ENCODE assay signal across 11 cellular contexts in genomic region chr1:31750858-31751638, GRCh38. TPM values are rescaled to one million over a fixed set of nuclear protein-coding genes. Genes with fewer than 3 reads are reported as not detected.
DNase-seq lines count a peak whose midpoint lies in the region; ATAC-seq and TF ChIP-seq lines count a peak whose summit lies in the region.
"Had no signal": no experiment of that assay in that cellular context is flagged by ENCODE, and none has a peak within 500 bp of the region (broad histone marks: within the 10 kb centered on the region; RNA-seq: fewer than 3 reads in every experiment).

No MANE protein-coding gene starts in this region.

- no peak overlapping the region for H3K4me3 ChIP-seq in breast epithelium
- no peak overlapping the region for H3K4me3 ChIP-seq in SK-N-SH (ENCODE audit: low read depth in 2 of 2, low read length in 1 of 2)
- H3K4me3 ChIP-seq: Peyer's patch had no signal

- TF ChIP-seq RAD21 in SK-N-SH (IDR thresholded peaks at IDR 0.05; ENCODE audit: low read length) = no peak

- H3K27me3 Mint-ChIP-seq in MCF 10A (ENCODE audit: insufficient read depth, unreplicated experiment) = no peaks in the 10 kb centered on the region
- peaks cover 11% of the 10 kb centered on the region for H3K27me3 Mint-ChIP-seq in endothelial cell (ENCODE audit: unreplicated experiment)
- peaks cover 18% of the 10 kb centered on the region for H3K27me3 Mint-ChIP-seq in glutamatergic neuron (ENCODE audit: unreplicated experiment)

- H3K27ac ChIP-seq in breast epithelium (no peak overlapping the region), SK-N-SH (ENCODE audit: low read depth in 2 of 2, low read length in 1 of 2) (no peak overlapping the region)
- H3K27ac ChIP-seq: Peyer's patch had no signal

- H3K27ac Mint-ChIP-seq in MCF 10A (ENCODE audit: low read depth, unreplicated experiment) (peak overlapping the region; percentile 0), endothelial cell (ENCODE audit: unreplicated experiment) (peak overlapping the region; percentile 10), glutamatergic neuron (ENCODE audit: unreplicated experiment) (no peak overlapping the region)

- intact Hi-C loops in MCF 10A (cut with micrococcal nuclease) = no loop called here
- intact Hi-C loops in breast epithelium (cut with DNase I; ENCODE audit: low total_unique reads) = no loop called here

- H2AFZ ChIP-seq in SK-N-SH (ENCODE audit: low read depth) = no peak overlapping the region

- H3K36me3 Mint-ChIP-seq in MCF 10A (ENCODE audit: insufficient read depth, unreplicated experiment) (no peaks in the 10 kb centered on the region), endothelial cell (ENCODE audit: low read depth, unreplicated experiment) (peaks cover 7% of the 10 kb centered on the region), glutamatergic neuron (ENCODE audit: unreplicated experiment) (no peaks in the 10 kb centered on the region)

- POLR2A ChIA-PET in MCF 10A (lab: Yijun Ruan, JAX) = interaction anchor here (1.0 to 1.7 kb wide), 4 partner anchors 10 to 76 kb away, joined by 3 to 5 read pairs (median 3); no protein-coding TSS in a partner anchor
- POLR2A ChIA-PET in SK-N-SH (lab: Yijun Ruan, JAX) = no interaction called here

- H3K4me1 Mint-ChIP-seq in MCF 10A (ENCODE audit: insufficient read depth, unreplicated experiment) = peaks cover 55% of the 10 kb centered on the region
- H3K4me1 Mint-ChIP-seq in endothelial cell (ENCODE audit: unreplicated experiment) = peaks cover 48% of the 10 kb centered on the region
- H3K4me1 Mint-ChIP-seq in glutamatergic neuron (ENCODE audit: low read depth, unreplicated experiment) = peaks cover 21% of the 10 kb centered on the region

- 81% methylated on average over 10 of the region's 13 CpGs for WGBS in SK-N-SH (ENCODE audit: low lambda C conversion rate)

- peaks cover 2 to 4% of the 10 kb centered on the region in 2 donors for H3K4me1 ChIP-seq in breast epithelium
- peaks cover 35 to 71% of the 10 kb centered on the region in 2 experiments; a peak in 3 of 4 replicates for H3K4me1 ChIP-seq in SK-N-SH (ENCODE audit: control insufficient read depth in 1 of 2, insufficient read depth in 2 of 2, low read depth in 1 of 2, low read length in 1 of 2)

- H3K4me3 Mint-ChIP-seq in MCF 10A (ENCODE audit: unreplicated experiment) = no peak overlapping the region
- H3K4me3 Mint-ChIP-seq in endothelial cell (ENCODE audit: unreplicated experiment) = no peak overlapping the region
- no peak overlapping the region for H3K4me3 Mint-ChIP-seq in glutamatergic neuron (ENCODE audit: unreplicated experiment)

- no peak overlapping the region for H3K9ac ChIP-seq in SK-N-SH

- H3K36me3 ChIP-seq in breast epithelium = no peaks in the 10 kb centered on the region
- peaks cover 0 to under 1% of the 10 kb centered on the region in 2 experiments for H3K36me3 ChIP-seq in SK-N-SH (replicated peaks in 1 of 2; ENCODE audit: control insufficient read depth in 1 of 2, insufficient read depth in 2 of 2, low read length in 1 of 2)
- H3K36me3 ChIP-seq: Peyer's patch had no signal

- H3K27me3 ChIP-seq in breast epithelium (no peaks in the 10 kb centered on the region), SK-N-SH (ENCODE audit: insufficient read depth) (no peaks in the 10 kb centered on the region)
- H3K27me3 ChIP-seq: Peyer's patch had no signal

- no peak for TF ChIP-seq POLR2A in breast epithelium (IDR thresholded peaks at IDR 0.05)

- H3K4me2 ChIP-seq in SK-N-SH = peak overlapping the region; percentile 52; the same call in 1 of the 2 replicates

- no peak for TF ChIP-seq CTCF in MCF 10A (IDR thresholded peaks at IDR 0.05; ENCODE audit: unreplicated experiment)
- TF ChIP-seq CTCF in breast epithelium (IDR thresholded peaks at IDR 0.05) = no peak
- TF ChIP-seq CTCF in SK-N-SH (IDR thresholded peaks at IDR 0.05) = no peak
- no peak for TF ChIP-seq CTCF in endothelial cell (IDR thresholded peaks at IDR 0.05; ENCODE audit: unreplicated experiment)
- no peak for TF ChIP-seq CTCF in glutamatergic neuron (IDR thresholded peaks at IDR 0.05; ENCODE audit: partially characterized antibody, unreplicated experiment)

- CTCF ChIA-PET in MCF 10A (lab: Yijun Ruan, JAX) (interaction anchor here (0.6 to 1.4 kb wide), 5 partner anchors 35 to 212 kb away, joined by 3 to 7 read pairs (median 6); no protein-coding TSS in a partner anchor), SK-N-SH (lab: Yijun Ruan, JAX) (interaction anchor here (1.2 to 25.0 kb wide), 5 partner anchors 10 to 87 kb away, joined by 5 to 707 read pairs (median 17); no protein-coding TSS in a partner anchor)

- H3K9me3 ChIP-seq in breast epithelium (no peaks in the 10 kb centered on the region), SK-N-SH (no peaks in the 10 kb centered on the region)
- H3K9me3 ChIP-seq: Peyer's patch had no signal

- peaks cover 8% of the 10 kb centered on the region for H3F3A ChIP-seq in SK-N-SH (replicated peaks; ENCODE audit: insufficient read depth)

- no peaks in the 10 kb centered on the region for H3K9me2 ChIP-seq in SK-N-SH

- H4K20me1 ChIP-seq in SK-N-SH (ENCODE audit: insufficient read depth) = peaks cover 9% of the 10 kb centered on the region; the same call in 1 of the 2 replicates

- no peak for ATAC-seq in HG03439 (IDR thresholded peaks at IDR 0.05; ENCODE audit: unreplicated experiment)
- ATAC-seq: left lobe of liver had no signal

- no peak for DNase-seq in MCF 10A (ENCODE audit: unreplicated experiment)
- DNase-seq in breast epithelium (ENCODE audit: low spot score in 2 of 2) = no peak
- DNase-seq in SK-N-SH = no peak
- no peak for DNase-seq in endothelial cell (ENCODE audit: low spot score)
- peak; percentile 25 for DNase-seq in stromal cell of bone marrow (ENCODE audit: low read depth)
- no peak for DNase-seq in HuH-7 (ENCODE audit: low spot score)
- no peak for DNase-seq in glutamatergic neuron
- DNase-seq: Karpas-422 had no signal

- no peak for TF ChIP-seq EP300 in SK-N-SH (IDR thresholded peaks at IDR 0.05; ENCODE audit: borderline replicate concordance in 1 of 2, low read depth in 1 of 2, low read length in 1 of 2)

- H3K79me2 ChIP-seq in SK-N-SH (ENCODE audit: insufficient read depth) = no peaks in the 10 kb centered on the region

- no TSS peak for BruUV-seq in MCF 10A (replicated peaks; lab: Mats Ljungman, UMichigan)

- H3K9me3 Mint-ChIP-seq in MCF 10A (ENCODE audit: unreplicated experiment) = no peaks in the 10 kb centered on the region
- H3K9me3 Mint-ChIP-seq in endothelial cell (ENCODE audit: unreplicated experiment) = no peaks in the 10 kb centered on the region
- H3K9me3 Mint-ChIP-seq in glutamatergic neuron (ENCODE audit: unreplicated experiment) = peaks cover 5% of the 10 kb centered on the region

TF ChIP-seq in SK-N-SH, 30 proteins besides CTCF, POLR2A, EP300 and RAD21:
- TF ChIP-seq IRF3 (IDR thresholded peaks at IDR 0.05; ENCODE audit: low read depth, low read length) = no peak
TF ChIP-seq in SK-N-SH: peak in this region for 0.

RNA-seq across cellular contexts. Expression of gene ADGRB2, which starts 13.1 kb away (rescaled TPM):
- total RNA-seq in MCF 10A (2022) (1.5 and 1.7 TPM in 2 replicates), breast epithelium (1 to 10 TPM; 1.3 to 4.9 (median 2.9) TPM), endothelial cell (ENCODE audit: unreplicated experiment) (0.44 TPM), glutamatergic neuron (ENCODE audit: unreplicated experiment) (15.8 TPM)
- polyA plus RNA-seq in SK-N-SH (2012; rRNA removed) = 10.6 and 13.0 TPM in 2 replicates
- 4.3 and 8.4 TPM in 2 replicates for polyA plus RNA-seq in SK-N-SH (2012; cell fraction: cytosol; rRNA removed)
- 41.8 and 66.9 TPM in 2 replicates for polyA plus RNA-seq in SK-N-SH (2012; cell fraction: nucleus; rRNA removed)
- total RNA-seq: left lobe of liver had no signal

RNA-seq across cellular contexts. Expression of gene COL16A1, which starts 47.2 kb away (rescaled TPM):
- total RNA-seq in MCF 10A (2022) (42.1 and 49.1 TPM in 2 replicates), breast epithelium (10 to 100 TPM; 55.2 to 79.5 (median 58.7) TPM), endothelial cell (ENCODE audit: unreplicated experiment) (5.3 TPM), glutamatergic neuron (ENCODE audit: unreplicated experiment) (52.2 TPM)
- polyA plus RNA-seq in SK-N-SH (2012; rRNA removed) = 9.0 and 10.4 TPM in 2 replicates
- polyA plus RNA-seq in SK-N-SH (2012; cell fraction: cytosol; rRNA removed) = 3.0 and 3.8 TPM in 2 replicates
- 38.2 and 47.3 TPM in 2 replicates for polyA plus RNA-seq in SK-N-SH (2012; cell fraction: nucleus; rRNA removed)
